15 cellular contexts compared by ENCODE assay signal in the genomic region with DNA sequence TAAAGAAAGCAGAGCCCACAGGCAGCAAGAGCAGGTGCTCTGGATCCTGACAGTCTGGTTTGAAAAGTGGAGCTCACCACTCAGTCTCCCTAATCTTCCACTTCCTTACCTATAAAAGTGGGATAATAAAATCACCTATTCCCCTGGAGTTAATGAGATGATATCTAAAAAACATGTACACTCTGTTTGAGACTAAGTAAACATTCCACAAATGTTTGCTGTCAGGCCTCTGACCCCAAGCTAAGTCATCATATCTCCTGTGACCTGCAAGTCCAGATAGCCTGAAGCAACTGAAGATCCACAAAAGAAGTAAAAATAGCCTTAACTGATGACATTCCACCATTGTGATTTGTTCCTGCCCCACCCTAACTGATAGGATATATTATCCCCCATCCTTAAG.
DNase-seq lines count a peak whose midpoint lies in the region; ATAC-seq and TF ChIP-seq lines count a peak whose summit lies in the region.
"Had no signal": no experiment of that assay in that cellular context is flagged by ENCODE, and none has a peak within 500 bp of the region (broad histone marks: within the 10 kb centered on the region; RNA-seq: fewer than 3 reads in every experiment).

No MANE protein-coding gene starts in this region.

- H3K27me3 ChIP-seq in Karpas-422 (ENCODE audit: low read length): no peaks in the 10 kb centered on the region
- H3K27me3 ChIP-seq: ascending aorta had no signal

- H2AFZ ChIP-seq in Karpas-422 (ENCODE audit: low read length): no peak overlapping the region

- DNase-seq in ELF-1 (ENCODE audit: low read depth, low spot score): peak; percentile 6
- peak; percentile 16 for DNase-seq in HT-29 (ENCODE audit: low spot score)
- DNase-seq in cerebellar cortex (ENCODE audit: low spot score): peak; percentile 34
- DNase-seq in mesothelial cell of epicardium (ENCODE audit: low spot score in 2 of 2, unreplicated experiment in 2 of 2): no peak
- no peak for DNase-seq in Karpas-422
- DNase-seq in NCI-H524 (lab: John Stamatoyannopoulos, UW): no peak
- DNase-seq in substantia nigra (lab: John Stamatoyannopoulos, UW): no peak
- DNase-seq: activated CD4-positive, alpha-beta T cell treated with anti-CD3 and anti-CD28 coated beads, Interleukin-2, amount 50 U/mL, for 1 hour; activated naive CD4-positive, alpha-beta T cell treated with Interleukin-2 at 50 U/mL for 16 hours; dermis blood vessel endothelial cell; erythroblast; NCI-H1694; occipital lobe had no signal

- H3K36me3 Mint-ChIP-seq in mesothelial cell of epicardium: no peaks in the 10 kb centered on the region

- no peak overlapping the region for H3K27ac ChIP-seq in Karpas-422 (ENCODE audit: low read length)
- no peak overlapping the region for H3K27ac ChIP-seq in substantia nigra (ENCODE audit: low read depth, low read length, poor library complexity, severe bottlenecking)
- H3K27ac ChIP-seq: ascending aorta had no signal

- peaks cover 38% of the 10 kb centered on the region for H3K4me1 Mint-ChIP-seq in mesothelial cell of epicardium

- H3K4me3 ChIP-seq in Karpas-422 (ENCODE audit: low read length): no peak overlapping the region
- H3K4me3 ChIP-seq: ascending aorta had no signal

- no peaks in the 10 kb centered on the region for H3K27me3 Mint-ChIP-seq in mesothelial cell of epicardium (ENCODE audit: low read depth)

- no peaks in the 10 kb centered on the region for H4K20me1 ChIP-seq in Karpas-422 (ENCODE audit: insufficient read depth, low read depth, low read length)

- H3K9ac ChIP-seq in Karpas-422 (ENCODE audit: low read length): no peak overlapping the region

- H3K9me3 Mint-ChIP-seq in mesothelial cell of epicardium: no peaks in the 10 kb centered on the region

- no peak overlapping the region for H3K4me3 Mint-ChIP-seq in mesothelial cell of epicardium

- H3K36me3 ChIP-seq in Karpas-422 (ENCODE audit: insufficient read depth, low read length): no peaks in the 10 kb centered on the region
- H3K36me3 ChIP-seq: ascending aorta had no signal

- no peaks in the 10 kb centered on the region for H3K4me1 ChIP-seq in Karpas-422 (ENCODE audit: low read length)
- H3K4me1 ChIP-seq: ascending aorta had no signal

- H3K9me2 ChIP-seq in Karpas-422 (replicated peaks; ENCODE audit: insufficient read depth, low read length): no peaks in the 10 kb centered on the region

- H3K4me2 ChIP-seq in Karpas-422 (ENCODE audit: low read depth, low read length, poor library complexity, severe bottlenecking): no peak overlapping the region

- H3K27ac Mint-ChIP-seq in mesothelial cell of epicardium: peak overlapping the region; percentile 45

- ATAC-seq in GM18907 (IDR thresholded peaks at IDR 0.05; ENCODE audit: unreplicated experiment): no peak

- peaks cover 10% of the 10 kb centered on the region for H3K9me3 ChIP-seq in Karpas-422 (ENCODE audit: low read length)
- H3K9me3 ChIP-seq: ascending aorta had no signal

- H3K79me2 ChIP-seq in Karpas-422 (ENCODE audit: low read length): no peaks in the 10 kb centered on the region

- no peak for TF ChIP-seq CTCF in mesothelial cell of epicardium (IDR thresholded peaks at IDR 0.05; ENCODE audit: unreplicated experiment)

Comparison
In these comparisons a context has a peak if more than half of its experiments do, and no peak if none do; other contexts are left out.
1. DNase-seq: peak in ELF-1 (single experiment), HT-29 (single experiment) and cerebellar cortex (single experiment); none in mesothelial cell of epicardium (0 of 2), Karpas-422 (single experiment), NCI-H524 (0 of 2) and substantia nigra (0 of 49).